Comparison of ENCODE assay signal across 8 cellular contexts in genomic region chr3:195895078-195895899, GRCh38. TPM values are rescaled to one million over a fixed set of nuclear protein-coding genes. Genes with fewer than 3 reads are reported as not detected.
DNase-seq lines count a peak whose midpoint lies in the region; ATAC-seq and TF ChIP-seq lines count a peak whose summit lies in the region.

No MANE protein-coding gene starts in this region.

- DNase-seq in GM10266 (ENCODE audit: extremely low spot score) (peak; percentile 93), HFF-Myc (ENCODE audit: extremely low read depth, low read depth) (no peak), NCI-H1092 treated with DMSO at 0.1 percent for 48 hours (lab: John Stamatoyannopoulos, UW) (peak; percentile 62), cardiac fibroblast (ENCODE audit: low read depth in 2 of 2) (peak; percentile 27 to 58), left lung (peak; percentile 57 to 89), foreskin melanocyte (no peak)
- DNase-seq in stimulated activated CD4-positive, alpha-beta T cell treated with anti-CD3 and anti-CD28 coated beads, Interleukin-4, amount 100 ng/mL, for 4 hours, result peak; percentile 54 to 59

- H3K36me3 ChIP-seq in left lung, result no peaks in the 10 kb centered on the region

- no peaks in the 10 kb centered on the region for H3K27me3 ChIP-seq in left lung

- ATAC-seq in left lung, result peak; percentile 37

- peak overlapping the region; percentile 91 to 93 for H3K27ac ChIP-seq in left lung

- H3K9me3 ChIP-seq in left lung, result no peaks in the 10 kb centered on the region

- peaks cover 38 to 74% of the 10 kb centered on the region in 2 donors for H3K4me1 ChIP-seq in left lung

- intact Hi-C loops in left lung (cut with DNase I), result no loop called here

- H3K4me3 ChIP-seq in HFF-Myc (replicated peaks; ENCODE audit: low read depth, low read length) (peak overlapping the region; percentile 71), WI38 (ENCODE audit: low read depth, low read length) (peak overlapping the region; percentile 73), cardiac fibroblast (replicated peaks in 1 of 2; ENCODE audit: low read depth in 2 of 2, low read length in 2 of 2) (peak overlapping the region; percentile 67 to 71), left lung (peak overlapping the region; percentile 62)

- peak; percentile 72 for TF ChIP-seq CTCF in GM10266 (IDR thresholded peaks at IDR 0.05; ENCODE audit: control insufficient read depth, insufficient read depth, low read depth, missing control alignments)
- no peak for TF ChIP-seq CTCF in HFF-Myc (IDR thresholded peaks at IDR 0.05; ENCODE audit: low read depth, low read length, missing control alignments)
- no peak for TF ChIP-seq CTCF in WI38 (IDR thresholded peaks at IDR 0.05; ENCODE audit: low read depth, low read length)
- TF ChIP-seq CTCF in cardiac fibroblast (IDR thresholded peaks at IDR 0.05; ENCODE audit: low read depth, low read length), result peak; percentile 44
- no peak for TF ChIP-seq CTCF in left lung (IDR thresholded peaks at IDR 0.05)

RNA-seq across cellular contexts. Expression of gene TNK2, which starts 13.1 kb away (rescaled TPM):
- 10 to 100 TPM; 51.9 to 58.7 TPM for total RNA-seq in left lung

Comparison
In these comparisons a context has a peak if more than half of its experiments do, and no peak if none do; other contexts are left out.
1. DNase-seq: peak in GM10266 (single experiment), NCI-H1092 treated with DMSO at 0.1 percent for 48 hours (single experiment), cardiac fibroblast (2 of 2), left lung (2 of 2) and stimulated activated CD4-positive, alpha-beta T cell treated with anti-CD3 and anti-CD28 coated beads, Interleukin-4, amount 100 ng/mL, for 4 hours (2 of 2); none in HFF-Myc (single experiment) and foreskin melanocyte (single experiment).
2. CTCF ChIP-seq: peak in GM10266 (single experiment) and cardiac fibroblast (single experiment); none in HFF-Myc (single experiment), WI38 (single experiment) and left lung (0 of 2).
3. Peak in every context shown above with its lines, with median percentiles within 50 percentile points of each other: H3K4me3 ChIP-seq.